12 cellular contexts compared by ENCODE assay signal in genomic region chr12:50066402-50066801, GRCh38. TPM values are rescaled to one million over a fixed set of nuclear protein-coding genes. Genes with fewer than 3 reads are reported as not detected.
DNase-seq lines count a peak whose midpoint lies in the region; ATAC-seq, FAIRE-seq and TF ChIP-seq lines count a peak whose summit lies in the region.
"Had no signal": no experiment of that assay in that cellular context is flagged by ENCODE, and none has a peak within 500 bp of the region (broad histone marks: within the 10 kb centered on the region; RNA-seq: fewer than 3 reads in every experiment).

No MANE protein-coding gene starts in this region.

- peak; percentile 89 for DNase-seq in AG08395 (ENCODE audit: low spot score)
- peak; percentile 64 for DNase-seq in HK-2 (ENCODE audit: unreplicated experiment)
- no peak for DNase-seq in GM12878 (ENCODE audit: low read depth, low spot score)
- DNase-seq in kidney tubule cell (ENCODE audit: low spot score) = peak; percentile 94
- DNase-seq in activated T-helper 1 cell treated with anti-CD3 and anti-CD28 coated beads, Interleukin-12 subunit alpha, Interleukin-12 subunit beta, Interleukin-2, Interleukin-4 antibody, amounts not matched to agents 30 ng/mL and 10 ng/mL and 1 ng/mL, durations not matched to agents 14 hours and 24 hours and 36 hours (ENCODE audit: low spot score) = no peak
- no peak for DNase-seq in activated CD8-positive, alpha-beta T cell treated with anti-CD3 and anti-CD28 coated beads, Interleukin-2, amount 10 ng/mL, durations not matched to agents 7 days and 5 days
- DNase-seq: COR-L47, NCI-H1930 had no signal

- no peak for FAIRE-seq in GM12878 (lab: Jason Lieb, UNC)
- FAIRE-seq: TTC549 had no signal

- no peaks in the 10 kb centered on the region for H3K36me3 ChIP-seq in GM12878 (ENCODE audit: control insufficient read depth in 2 of 2, insufficient read depth in 2 of 2, low read length in 1 of 2)

- SMC1A ChIA-PET in GM12878 (lab: Charles Lee; ENCODE audit: uncharacterized antibody, unreplicated experiment) = interaction anchor here (1.5 to 5.2 kb wide), 3 partner anchors 29 to 98 kb away, joined by 3 to 37 read pairs (median 6); no protein-coding TSS in a partner anchor

- peak; percentile 65 for ATAC-seq in GM12878
- no peak for ATAC-seq in GM18907 (IDR thresholded peaks at IDR 0.05; ENCODE audit: unreplicated experiment)
- ATAC-seq in activated CD8-positive, alpha-beta T cell treated with anti-CD3 and anti-CD28 coated beads, Interleukin-2, amount 10 ng/mL, durations not matched to agents 7 days and 5 days = no peak
- ATAC-seq in GM18873 (IDR thresholded peaks at IDR 0.05; ENCODE audit: low FRiP score, unreplicated experiment) = no peak

- no peak overlapping the region for H3K27ac ChIP-seq in GM12878 (ENCODE audit: control insufficient read depth, insufficient read depth)

- TF ChIP-seq EP300 in GM12878 (IDR thresholded peaks at IDR 0.05; ENCODE audit: borderline replicate concordance in 1 of 2, control insufficient read depth in 1 of 2, low read depth in 2 of 2, low read length in 2 of 2) = no peak

- peaks cover 11% of the 10 kb centered on the region for H3K4me1 Mint-ChIP-seq in activated T-helper 1 cell treated with anti-CD3 and anti-CD28 coated beads, Interleukin-12 subunit alpha, Interleukin-12 subunit beta, Interleukin-2, Interleukin-4 antibody, amounts not matched to agents 30 ng/mL and 10 ng/mL and 1 ng/mL, durations not matched to agents 14 hours and 24 hours and 36 hours (ENCODE audit: low read depth)
- peaks cover 28% of the 10 kb centered on the region for H3K4me1 Mint-ChIP-seq in activated CD8-positive, alpha-beta T cell treated with anti-CD3 and anti-CD28 coated beads, Interleukin-2, amount 10 ng/mL, durations not matched to agents 7 days and 5 days (ENCODE audit: low read depth)

- no peaks in the 10 kb centered on the region for H3K79me2 ChIP-seq in GM12878 (ENCODE audit: control insufficient read depth, insufficient read depth, low read length)

- intact Hi-C loops in GM12878 (cut with micrococcal nuclease; ENCODE audit: unreplicated experiment) = no loop called here
- intact Hi-C loops in activated T-helper 1 cell treated with anti-CD3 and anti-CD28 coated beads, Interleukin-12 subunit alpha, Interleukin-12 subunit beta, Interleukin-2, Interleukin-4 antibody, amounts not matched to agents 30 ng/mL and 10 ng/mL and 1 ng/mL, durations not matched to agents 14 hours and 24 hours and 36 hours (cut with micrococcal nuclease) = no loop called here

- no TSS peak for BruUV-seq in GM12878 (replicated peaks; lab: Mats Ljungman, UMichigan)

- RAD21 ChIA-PET in GM12878 (lab: Charles Lee; ENCODE audit: unreplicated experiment) = interaction anchor here (2.1 to 7.3 kb wide), 2 partner anchors 10 to 99 kb away, joined by 6 to 74 read pairs; no protein-coding TSS in a partner anchor

- H3K9me3 Mint-ChIP-seq in activated T-helper 1 cell treated with anti-CD3 and anti-CD28 coated beads, Interleukin-12 subunit alpha, Interleukin-12 subunit beta, Interleukin-2, Interleukin-4 antibody, amounts not matched to agents 30 ng/mL and 10 ng/mL and 1 ng/mL, durations not matched to agents 14 hours and 24 hours and 36 hours = no peaks in the 10 kb centered on the region
- no peaks in the 10 kb centered on the region for H3K9me3 Mint-ChIP-seq in activated CD8-positive, alpha-beta T cell treated with anti-CD3 and anti-CD28 coated beads, Interleukin-2, amount 10 ng/mL, durations not matched to agents 7 days and 5 days (ENCODE audit: insufficient read depth)

- POLR2A ChIA-PET in GM12878 (lab: Charles Lee) = no interaction called here
- POLR2A ChIA-PET in activated CD8-positive, alpha-beta T cell treated with anti-CD3 and anti-CD28 coated beads, Interleukin-2, amount 10 ng/mL, durations not matched to agents 7 days and 5 days (lab: Charles Lee) = interaction anchor here (0.7 to 1.8 kb wide), 2 partner anchors 17 to 21 kb away, joined by 3 to 5 read pairs; no protein-coding TSS in a partner anchor

- H3K27me3 ChIP-seq in GM12878 (replicated peaks in 1 of 2; ENCODE audit: control insufficient read depth in 2 of 2, insufficient read depth in 2 of 2, low read length in 1 of 2) = no peaks in the 10 kb centered on the region; a peak in 2 of 4 replicates

- H2AFZ ChIP-seq in GM12878 (ENCODE audit: control insufficient read depth, low read depth, low read length) = no peak overlapping the region

- 20% methylated on average over 5 of the region's 5 CpGs for WGBS in GM12878 (ENCODE audit: insufficient coverage, insufficient replicate concordance, low lambda C conversion rate, missing lambda C conversion rate)

- peaks cover 6% of the 10 kb centered on the region for H3K27me3 Mint-ChIP-seq in activated T-helper 1 cell treated with anti-CD3 and anti-CD28 coated beads, Interleukin-12 subunit alpha, Interleukin-12 subunit beta, Interleukin-2, Interleukin-4 antibody, amounts not matched to agents 30 ng/mL and 10 ng/mL and 1 ng/mL, durations not matched to agents 14 hours and 24 hours and 36 hours (ENCODE audit: insufficient read depth)
- H3K27me3 Mint-ChIP-seq in activated CD8-positive, alpha-beta T cell treated with anti-CD3 and anti-CD28 coated beads, Interleukin-2, amount 10 ng/mL, durations not matched to agents 7 days and 5 days (ENCODE audit: low read depth) = no peaks in the 10 kb centered on the region

- no peak overlapping the region for H3K4me2 ChIP-seq in GM12878 (ENCODE audit: control insufficient read depth, insufficient read depth)

- no peak for TF ChIP-seq CTCF in GM12878 (IDR thresholded peaks at IDR 0.05 in 2 of 3, conservative IDR thresholded peaks at IDR 0.05 in 1 of 3; ENCODE audit: control insufficient read depth in 2 of 3, extremely low read depth in 1 of 3, insufficient read depth in 1 of 3, low read depth in 3 of 3, low read length in 3 of 3)

- peaks cover 1% of the 10 kb centered on the region for H3K36me3 Mint-ChIP-seq in activated T-helper 1 cell treated with anti-CD3 and anti-CD28 coated beads, Interleukin-12 subunit alpha, Interleukin-12 subunit beta, Interleukin-2, Interleukin-4 antibody, amounts not matched to agents 30 ng/mL and 10 ng/mL and 1 ng/mL, durations not matched to agents 14 hours and 24 hours and 36 hours (ENCODE audit: low read depth)
- peaks cover 2% of the 10 kb centered on the region for H3K36me3 Mint-ChIP-seq in activated CD8-positive, alpha-beta T cell treated with anti-CD3 and anti-CD28 coated beads, Interleukin-2, amount 10 ng/mL, durations not matched to agents 7 days and 5 days (ENCODE audit: low read depth)

- no peak overlapping the region for H3K9ac ChIP-seq in GM12878 (ENCODE audit: control insufficient read depth, insufficient read depth, low read length)

- no peak overlapping the region for H3K4me3 Mint-ChIP-seq in activated T-helper 1 cell treated with anti-CD3 and anti-CD28 coated beads, Interleukin-12 subunit alpha, Interleukin-12 subunit beta, Interleukin-2, Interleukin-4 antibody, amounts not matched to agents 30 ng/mL and 10 ng/mL and 1 ng/mL, durations not matched to agents 14 hours and 24 hours and 36 hours
- H3K4me3 Mint-ChIP-seq in activated CD8-positive, alpha-beta T cell treated with anti-CD3 and anti-CD28 coated beads, Interleukin-2, amount 10 ng/mL, durations not matched to agents 7 days and 5 days = no peak overlapping the region

- no peaks in the 10 kb centered on the region for H3K9me3 ChIP-seq in GM12878 (replicated peaks; ENCODE audit: control insufficient read depth, insufficient read depth, low read length)

- in situ Hi-C loops in GM12878 (cut with MboI) = loop anchor here (5.0 kb wide), 1 partner anchor 94 kb away; the partner anchor contains the start of gene AQP6

- no peak overlapping the region for H3K27ac Mint-ChIP-seq in activated T-helper 1 cell treated with anti-CD3 and anti-CD28 coated beads, Interleukin-12 subunit alpha, Interleukin-12 subunit beta, Interleukin-2, Interleukin-4 antibody, amounts not matched to agents 30 ng/mL and 10 ng/mL and 1 ng/mL, durations not matched to agents 14 hours and 24 hours and 36 hours
- no peak overlapping the region for H3K27ac Mint-ChIP-seq in activated CD8-positive, alpha-beta T cell treated with anti-CD3 and anti-CD28 coated beads, Interleukin-2, amount 10 ng/mL, durations not matched to agents 7 days and 5 days

- H4K20me1 ChIP-seq in GM12878 (ENCODE audit: control insufficient read depth, insufficient read depth) = no peaks in the 10 kb centered on the region

- H3K4me1 ChIP-seq in GM12878 (ENCODE audit: control insufficient read depth, insufficient read depth, low read length) = no peaks in the 10 kb centered on the region

- TF ChIP-seq RAD21 in GM12878 (IDR thresholded peaks at IDR 0.05; ENCODE audit: insufficient read depth, low read depth, low read length) = no peak

- TF ChIP-seq POLR2A in GM12878 (IDR thresholded peaks at IDR 0.05; ENCODE audit: low read depth, low read length) = no peak

- CTCF ChIA-PET in GM12878 (lab: Yijun Ruan, JAX) = interaction anchor here (0.9 to 8.0 kb wide), 10 partner anchors 8 to 265 kb away, joined by 3 to 121 read pairs (median 4); partner anchors contain the start of gene SMARCD1
- CTCF ChIA-PET in activated CD8-positive, alpha-beta T cell treated with anti-CD3 and anti-CD28 coated beads, Interleukin-2, amount 10 ng/mL, durations not matched to agents 7 days and 5 days (lab: Charles Lee) = interaction anchor here (1.0 to 8.7 kb wide), 12 partner anchors 9 to 121 kb away, joined by 3 to 180 read pairs (median 5); partner anchors contain the start of genes CERS5, COX14, RACGAP1 and SMARCD1

- H3K4me3 ChIP-seq in GM12878 = no peak overlapping the region
- H3K4me3 ChIP-seq: smooth muscle cell had no signal

RNA-seq across cellular contexts. Expression of gene ASIC1, which starts 9.0 kb away (rescaled TPM):
- total RNA-seq in GM12878 (2013; cell fraction: nucleolus; rRNA removed) = 0.27 and 2.0 TPM in 2 replicates
- total RNA-seq in GM12878 (2014; rRNA removed) (0.05 and 0.28 TPM in 2 replicates), GM12878 (2014; rRNA removed; fragmentation: Illumina TruSeq; extraction: Trizol) (not detected in 2 replicates), GM12878 (2021) (0.13 and 0.26 TPM in 2 replicates)
- polyA plus RNA-seq in GM12878 (2011; ENCODE audit: low read depth) = 0.22 TPM
- polyA plus RNA-seq in GM12878 (2011; rRNA removed) (0.14 and 0.27 TPM in 2 replicates), GM12878 (2014; fragmentation: Illumina TruSeq; extraction: Trizol) (0.08 and 0.09 TPM in 2 replicates), GM12878 (2014; fragmentation: Nextera tagmentation; extraction: Ambion mirVana) (under 1 TPM in 1 of 2 experiments, not detected in 1; 0.02 TPM), GM12878 (2014; rRNA removed) (0.01 and 0.15 TPM in 2 replicates), GM12878 (2016; fragmentation: Nextera tagmentation; extraction: Ambion mirVana) (not detected)
- polyA plus RNA-seq in GM12878 (2011; cell fraction: cytosol; rRNA removed) = 0.18 and 0.22 TPM in 2 replicates
- polyA plus RNA-seq in GM12878 (2011; cell fraction: nucleus; rRNA removed) = 0.50 and 1.1 TPM in 2 replicates
- 0.42 and 0.83 TPM in 2 replicates for polyA plus RNA-seq in GM12878 (2012)
- 0.05 and 0.22 TPM in 2 replicates for polyA minus RNA-seq in GM12878 (2011; rRNA and poly(A)+ RNA removed)
- 0.42 TPM in 1 of 2 replicates, not detected in the other for polyA minus RNA-seq in GM12878 (2011; cell fraction: cytosol; rRNA and poly(A)+ RNA removed)
- polyA minus RNA-seq in GM12878 (2011; cell fraction: nucleus; rRNA and poly(A)+ RNA removed) = 0.36 TPM in 1 of 2 replicates, not detected in the other
- 10.2 and 11.2 TPM in 2 replicates for total RNA-seq in activated T-helper 1 cell treated with anti-CD3 and anti-CD28 coated beads, Interleukin-12 subunit alpha, Interleukin-12 subunit beta, Interleukin-2, Interleukin-4 antibody, amounts not matched to agents 30 ng/mL and 10 ng/mL and 1 ng/mL, durations not matched to agents 14 hours and 24 hours and 36 hours
- 10 to 100 TPM; 25.4 to 27.9 TPM for total RNA-seq in activated CD8-positive, alpha-beta T cell treated with anti-CD3 and anti-CD28 coated beads, Interleukin-2, amount 10 ng/mL, durations not matched to agents 7 days and 5 days

RNA-seq across cellular contexts. Expression of gene SMARCD1, which starts 18.7 kb away (rescaled TPM):
- 61.2 and 62.7 TPM in 2 replicates for total RNA-seq in GM12878 (2013; cell fraction: nucleolus; rRNA removed)
- total RNA-seq in GM12878 (2014; rRNA removed) = 83.2 and 90.4 TPM in 2 replicates
- 46.6 and 51.7 TPM in 2 replicates for total RNA-seq in GM12878 (2014; rRNA removed; fragmentation: Illumina TruSeq; extraction: Trizol)
- 78.7 and 90.1 TPM in 2 replicates for total RNA-seq in GM12878 (2021)
- polyA plus RNA-seq in GM12878 (2011; ENCODE audit: low read depth) = 36.1 TPM
- polyA plus RNA-seq in GM12878 (2011; rRNA removed) = 38.7 and 67.2 TPM in 2 replicates
- 62.2 and 64.3 TPM in 2 replicates for polyA plus RNA-seq in GM12878 (2011; cell fraction: cytosol; rRNA removed)
- polyA plus RNA-seq in GM12878 (2011; cell fraction: nucleus; rRNA removed) = 90.5 and 98.2 TPM in 2 replicates
- polyA plus RNA-seq in GM12878 (2012) = 38.5 and 44.3 TPM in 2 replicates
- 92.4 and 96.2 TPM in 2 replicates for polyA plus RNA-seq in GM12878 (2014; fragmentation: Illumina TruSeq; extraction: Trizol)
- 1 to 10 TPM; 1.4 to 2.9 TPM for polyA plus RNA-seq in GM12878 (2014; fragmentation: Nextera tagmentation; extraction: Ambion mirVana)
- 66.1 and 97.4 TPM in 2 replicates for polyA plus RNA-seq in GM12878 (2014; rRNA removed)
- polyA plus RNA-seq in GM12878 (2016; fragmentation: Nextera tagmentation; extraction: Ambion mirVana) = 10 to 100 TPM; 12.6 to 13.4 TPM
- 62.7 and 66.1 TPM in 2 replicates for polyA minus RNA-seq in GM12878 (2011; rRNA and poly(A)+ RNA removed)
- 36.5 and 40.9 TPM in 2 replicates for polyA minus RNA-seq in GM12878 (2011; cell fraction: cytosol; rRNA and poly(A)+ RNA removed)
- polyA minus RNA-seq in GM12878 (2011; cell fraction: nucleus; rRNA and poly(A)+ RNA removed) = 26.4 and 43.6 TPM in 2 replicates
- total RNA-seq in activated T-helper 1 cell treated with anti-CD3 and anti-CD28 coated beads, Interleukin-12 subunit alpha, Interleukin-12 subunit beta, Interleukin-2, Interleukin-4 antibody, amounts not matched to agents 30 ng/mL and 10 ng/mL and 1 ng/mL, durations not matched to agents 14 hours and 24 hours and 36 hours = 74.6 and 75.3 TPM in 2 replicates
- total RNA-seq in activated CD8-positive, alpha-beta T cell treated with anti-CD3 and anti-CD28 coated beads, Interleukin-2, amount 10 ng/mL, durations not matched to agents 7 days and 5 days = 10 to 100 TPM; 72.3 to 78.1 TPM

RNA-seq across cellular contexts. Expression of gene GPD1, which starts 37.4 kb away (rescaled TPM):
- total RNA-seq in GM12878 (2013; cell fraction: nucleolus; rRNA removed) = 0.76 and 1.9 TPM in 2 replicates
- total RNA-seq in GM12878 (2014; rRNA removed) = 0.11 and 0.23 TPM in 2 replicates
- 0.05 and 0.22 TPM in 2 replicates for total RNA-seq in GM12878 (2014; rRNA removed; fragmentation: Illumina TruSeq; extraction: Trizol)
- 0.19 and 0.26 TPM in 2 replicates for total RNA-seq in GM12878 (2021)
- 0.17 TPM for polyA plus RNA-seq in GM12878 (2011; ENCODE audit: low read depth)
- 0.23 and 0.61 TPM in 2 replicates for polyA plus RNA-seq in GM12878 (2011; rRNA removed)
- polyA plus RNA-seq in GM12878 (2011; cell fraction: cytosol; rRNA removed) = 0.24 and 0.52 TPM in 2 replicates
- polyA plus RNA-seq in GM12878 (2011; cell fraction: nucleus; rRNA removed) = 1.7 and 2.5 TPM in 2 replicates
- 0.29 and 0.30 TPM in 2 replicates for polyA plus RNA-seq in GM12878 (2012)
- polyA plus RNA-seq in GM12878 (2014; fragmentation: Illumina TruSeq; extraction: Trizol) = 0.13 and 0.49 TPM in 2 replicates
- under 1 TPM in 1 of 2 experiments, not detected in 1; 0.04 TPM for polyA plus RNA-seq in GM12878 (2014; fragmentation: Nextera tagmentation; extraction: Ambion mirVana)
- 0.27 and 0.63 TPM in 2 replicates for polyA plus RNA-seq in GM12878 (2014; rRNA removed)
- polyA plus RNA-seq in GM12878 (2016; fragmentation: Nextera tagmentation; extraction: Ambion mirVana) = under 1 TPM; 0.30 to 0.48 TPM
- 0.37 and 0.62 TPM in 2 replicates for polyA minus RNA-seq in GM12878 (2011; rRNA and poly(A)+ RNA removed)
- not detected in 2 replicates for polyA minus RNA-seq in GM12878 (2011; cell fraction: cytosol; rRNA and poly(A)+ RNA removed)
- 0.60 and 1.4 TPM in 2 replicates for polyA minus RNA-seq in GM12878 (2011; cell fraction: nucleus; rRNA and poly(A)+ RNA removed)
- total RNA-seq in activated T-helper 1 cell treated with anti-CD3 and anti-CD28 coated beads, Interleukin-12 subunit alpha, Interleukin-12 subunit beta, Interleukin-2, Interleukin-4 antibody, amounts not matched to agents 30 ng/mL and 10 ng/mL and 1 ng/mL, durations not matched to agents 14 hours and 24 hours and 36 hours = 0.29 and 0.88 TPM in 2 replicates
- total RNA-seq in activated CD8-positive, alpha-beta T cell treated with anti-CD3 and anti-CD28 coated beads, Interleukin-2, amount 10 ng/mL, durations not matched to agents 7 days and 5 days = under 1 TPM; 0.23 to 0.82 TPM
- total RNA-seq: smooth muscle cell had no signal

RNA-seq across cellular contexts. Expression of gene RACGAP1, which starts 41.1 kb away (rescaled TPM):
- 34.4 and 36.1 TPM in 2 replicates for total RNA-seq in GM12878 (2013; cell fraction: nucleolus; rRNA removed)
- total RNA-seq in GM12878 (2014; rRNA removed) (68.3 and 76.5 TPM in 2 replicates), GM12878 (2014; rRNA removed; fragmentation: Illumina TruSeq; extraction: Trizol) (74.2 and 75.9 TPM in 2 replicates), GM12878 (2021) (87.9 and 95.5 TPM in 2 replicates)
- polyA plus RNA-seq in GM12878 (2011; ENCODE audit: low read depth) = 35.7 TPM
- polyA plus RNA-seq in GM12878 (2011; rRNA removed) (86.0 and 113 TPM in 2 replicates), GM12878 (2014; fragmentation: Illumina TruSeq; extraction: Trizol) (82.0 and 93.1 TPM in 2 replicates), GM12878 (2014; fragmentation: Nextera tagmentation; extraction: Ambion mirVana) (10 to 100 TPM; 32.4 to 40.7 TPM), GM12878 (2014; rRNA removed) (47.3 and 59.2 TPM in 2 replicates), GM12878 (2016; fragmentation: Nextera tagmentation; extraction: Ambion mirVana) (10 to 100 TPM; 78.2 TPM)
- 63.5 and 77.2 TPM in 2 replicates for polyA plus RNA-seq in GM12878 (2011; cell fraction: cytosol; rRNA removed)
- polyA plus RNA-seq in GM12878 (2011; cell fraction: nucleus; rRNA removed) = 56.9 and 65.6 TPM in 2 replicates
- polyA plus RNA-seq in GM12878 (2012) = 39.2 and 48.7 TPM in 2 replicates
- polyA minus RNA-seq in GM12878 (2011; rRNA and poly(A)+ RNA removed) = 116 and 120 TPM in 2 replicates
- 34.5 and 45.3 TPM in 2 replicates for polyA minus RNA-seq in GM12878 (2011; cell fraction: cytosol; rRNA and poly(A)+ RNA removed)
- polyA minus RNA-seq in GM12878 (2011; cell fraction: nucleus; rRNA and poly(A)+ RNA removed) = 26.7 and 32.1 TPM in 2 replicates
- total RNA-seq in activated T-helper 1 cell treated with anti-CD3 and anti-CD28 coated beads, Interleukin-12 subunit alpha, Interleukin-12 subunit beta, Interleukin-2, Interleukin-4 antibody, amounts not matched to agents 30 ng/mL and 10 ng/mL and 1 ng/mL, durations not matched to agents 14 hours and 24 hours and 36 hours = 68.1 and 71.2 TPM in 2 replicates
- 100 to 1,000 TPM; 185 to 200 TPM for total RNA-seq in activated CD8-positive, alpha-beta T cell treated with anti-CD3 and anti-CD28 coated beads, Interleukin-2, amount 10 ng/mL, durations not matched to agents 7 days and 5 days

RNA-seq across cellular contexts. Expression of gene COX14, which starts 45.6 kb away (rescaled TPM):
- total RNA-seq in GM12878 (2013; cell fraction: nucleolus; rRNA removed) = 6.5 and 7.3 TPM in 2 replicates
- total RNA-seq in GM12878 (2014; rRNA removed) (73.1 and 82.0 TPM in 2 replicates), GM12878 (2014; rRNA removed; fragmentation: Illumina TruSeq; extraction: Trizol) (44.6 and 45.3 TPM in 2 replicates), GM12878 (2021) (56.1 and 58.0 TPM in 2 replicates)
- polyA plus RNA-seq in GM12878 (2011; ENCODE audit: low read depth) = 77.7 TPM
- polyA plus RNA-seq in GM12878 (2011; rRNA removed) (97.8 and 140 TPM in 2 replicates), GM12878 (2014; fragmentation: Illumina TruSeq; extraction: Trizol) (37.6 and 51.7 TPM in 2 replicates), GM12878 (2014; fragmentation: Nextera tagmentation; extraction: Ambion mirVana) (100 to 1,000 TPM; 323 to 361 TPM), GM12878 (2014; rRNA removed) (99.8 and 109 TPM in 2 replicates), GM12878 (2016; fragmentation: Nextera tagmentation; extraction: Ambion mirVana) (100 to 1,000 TPM; 181 to 187 TPM)
- 154 and 175 TPM in 2 replicates for polyA plus RNA-seq in GM12878 (2011; cell fraction: cytosol; rRNA removed)
- polyA plus RNA-seq in GM12878 (2011; cell fraction: nucleus; rRNA removed) = 44.1 and 56.7 TPM in 2 replicates
- 61.5 and 76.0 TPM in 2 replicates for polyA plus RNA-seq in GM12878 (2012)
- polyA minus RNA-seq in GM12878 (2011; rRNA and poly(A)+ RNA removed) = 34.3 and 45.1 TPM in 2 replicates
- 9.5 and 17.9 TPM in 2 replicates for polyA minus RNA-seq in GM12878 (2011; cell fraction: cytosol; rRNA and poly(A)+ RNA removed)
- polyA minus RNA-seq in GM12878 (2011; cell fraction: nucleus; rRNA and poly(A)+ RNA removed) = 9.9 and 23.6 TPM in 2 replicates
- 44.3 and 45.6 TPM in 2 replicates for total RNA-seq in activated T-helper 1 cell treated with anti-CD3 and anti-CD28 coated beads, Interleukin-12 subunit alpha, Interleukin-12 subunit beta, Interleukin-2, Interleukin-4 antibody, amounts not matched to agents 30 ng/mL and 10 ng/mL and 1 ng/mL, durations not matched to agents 14 hours and 24 hours and 36 hours
- 10 to 100 TPM; 50.0 to 51.6 TPM for total RNA-seq in activated CD8-positive, alpha-beta T cell treated with anti-CD3 and anti-CD28 coated beads, Interleukin-2, amount 10 ng/mL, durations not matched to agents 7 days and 5 days

Comparison
In these comparisons a context has a peak if more than half of its experiments do, and no peak if none do; other contexts are left out.
1. DNase-seq: peak in AG08395 (single experiment), HK-2 (single experiment) and kidney tubule cell (single experiment); none in GM12878 (single experiment), activated T-helper 1 cell treated with anti-CD3 and anti-CD28 coated beads, Interleukin-12 subunit alpha, Interleukin-12 subunit beta, Interleukin-2, Interleukin-4 antibody, amounts not matched to agents 30 ng/mL and 10 ng/mL and 1 ng/mL, durations not matched to agents 14 hours and 24 hours and 36 hours (single experiment) and activated CD8-positive, alpha-beta T cell treated with anti-CD3 and anti-CD28 coated beads, Interleukin-2, amount 10 ng/mL, durations not matched to agents 7 days and 5 days (single experiment).